In the genomic region with DNA sequence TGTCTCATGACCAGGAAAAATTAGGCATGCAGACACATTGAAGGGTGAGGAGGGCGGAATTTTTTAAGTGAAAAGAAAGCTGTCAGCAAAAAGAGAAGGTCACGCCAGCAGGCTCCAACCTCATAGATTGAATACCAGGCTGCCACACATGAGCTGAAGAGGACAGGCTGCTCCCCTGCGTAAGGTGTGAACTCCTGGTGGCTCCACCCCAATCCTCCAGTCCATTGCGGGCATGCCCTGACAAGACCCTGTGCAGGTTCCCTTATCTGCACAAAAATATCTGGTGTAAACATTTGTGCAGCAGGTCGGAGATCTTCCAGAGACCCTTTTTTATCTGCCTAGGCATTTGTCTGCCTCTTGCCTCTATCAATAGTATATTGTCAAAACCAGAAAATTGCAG, we compare ENCODE assay signal across 2 cellular contexts.
TF ChIP-seq lines count a peak whose summit lies in the region.

No MANE protein-coding gene starts in this region.

TF ChIP-seq in GM23338, 12 proteins besides CTCF, POLR2A, EP300 and RAD21 (continued from another document and continues in another):
- TF ChIP-seq, protein P1, sequence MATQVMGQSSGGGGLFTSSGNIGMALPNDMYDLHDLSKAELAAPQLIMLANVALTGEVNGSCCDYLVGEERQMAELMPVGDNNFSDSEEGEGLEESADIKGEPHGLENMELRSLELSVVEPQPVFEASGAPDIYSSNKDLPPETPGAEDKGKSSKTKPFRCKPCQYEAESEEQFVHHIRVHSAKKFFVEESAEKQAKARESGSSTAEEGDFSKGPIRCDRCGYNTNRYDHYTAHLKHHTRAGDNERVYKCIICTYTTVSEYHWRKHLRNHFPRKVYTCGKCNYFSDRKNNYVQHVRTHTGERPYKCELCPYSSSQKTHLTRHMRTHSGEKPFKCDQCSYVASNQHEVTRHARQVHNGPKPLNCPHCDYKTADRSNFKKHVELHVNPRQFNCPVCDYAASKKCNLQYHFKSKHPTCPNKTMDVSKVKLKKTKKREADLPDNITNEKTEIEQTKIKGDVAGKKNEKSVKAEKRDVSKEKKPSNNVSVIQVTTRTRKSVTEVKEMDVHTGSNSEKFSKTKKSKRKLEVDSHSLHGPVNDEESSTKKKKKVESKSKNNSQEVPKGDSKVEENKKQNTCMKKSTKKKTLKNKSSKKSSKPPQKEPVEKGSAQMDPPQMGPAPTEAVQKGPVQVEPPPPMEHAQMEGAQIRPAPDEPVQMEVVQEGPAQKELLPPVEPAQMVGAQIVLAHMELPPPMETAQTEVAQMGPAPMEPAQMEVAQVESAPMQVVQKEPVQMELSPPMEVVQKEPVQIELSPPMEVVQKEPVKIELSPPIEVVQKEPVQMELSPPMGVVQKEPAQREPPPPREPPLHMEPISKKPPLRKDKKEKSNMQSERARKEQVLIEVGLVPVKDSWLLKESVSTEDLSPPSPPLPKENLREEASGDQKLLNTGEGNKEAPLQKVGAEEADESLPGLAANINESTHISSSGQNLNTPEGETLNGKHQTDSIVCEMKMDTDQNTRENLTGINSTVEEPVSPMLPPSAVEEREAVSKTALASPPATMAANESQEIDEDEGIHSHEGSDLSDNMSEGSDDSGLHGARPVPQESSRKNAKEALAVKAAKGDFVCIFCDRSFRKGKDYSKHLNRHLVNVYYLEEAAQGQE (IDR thresholded peaks at IDR 0.05; ENCODE audit: unreplicated experiment): no peak
- no peak for TF ChIP-seq EZH2 (IDR thresholded peaks at IDR 0.05; ENCODE audit: low read depth, unreplicated experiment)
- TF ChIP-seq STAT1 (IDR thresholded peaks at IDR 0.05; ENCODE audit: unreplicated experiment): no peak
- no peak for TF ChIP-seq JUNB (IDR thresholded peaks at IDR 0.05; ENCODE audit: unreplicated experiment)
- TF ChIP-seq, protein P2, sequence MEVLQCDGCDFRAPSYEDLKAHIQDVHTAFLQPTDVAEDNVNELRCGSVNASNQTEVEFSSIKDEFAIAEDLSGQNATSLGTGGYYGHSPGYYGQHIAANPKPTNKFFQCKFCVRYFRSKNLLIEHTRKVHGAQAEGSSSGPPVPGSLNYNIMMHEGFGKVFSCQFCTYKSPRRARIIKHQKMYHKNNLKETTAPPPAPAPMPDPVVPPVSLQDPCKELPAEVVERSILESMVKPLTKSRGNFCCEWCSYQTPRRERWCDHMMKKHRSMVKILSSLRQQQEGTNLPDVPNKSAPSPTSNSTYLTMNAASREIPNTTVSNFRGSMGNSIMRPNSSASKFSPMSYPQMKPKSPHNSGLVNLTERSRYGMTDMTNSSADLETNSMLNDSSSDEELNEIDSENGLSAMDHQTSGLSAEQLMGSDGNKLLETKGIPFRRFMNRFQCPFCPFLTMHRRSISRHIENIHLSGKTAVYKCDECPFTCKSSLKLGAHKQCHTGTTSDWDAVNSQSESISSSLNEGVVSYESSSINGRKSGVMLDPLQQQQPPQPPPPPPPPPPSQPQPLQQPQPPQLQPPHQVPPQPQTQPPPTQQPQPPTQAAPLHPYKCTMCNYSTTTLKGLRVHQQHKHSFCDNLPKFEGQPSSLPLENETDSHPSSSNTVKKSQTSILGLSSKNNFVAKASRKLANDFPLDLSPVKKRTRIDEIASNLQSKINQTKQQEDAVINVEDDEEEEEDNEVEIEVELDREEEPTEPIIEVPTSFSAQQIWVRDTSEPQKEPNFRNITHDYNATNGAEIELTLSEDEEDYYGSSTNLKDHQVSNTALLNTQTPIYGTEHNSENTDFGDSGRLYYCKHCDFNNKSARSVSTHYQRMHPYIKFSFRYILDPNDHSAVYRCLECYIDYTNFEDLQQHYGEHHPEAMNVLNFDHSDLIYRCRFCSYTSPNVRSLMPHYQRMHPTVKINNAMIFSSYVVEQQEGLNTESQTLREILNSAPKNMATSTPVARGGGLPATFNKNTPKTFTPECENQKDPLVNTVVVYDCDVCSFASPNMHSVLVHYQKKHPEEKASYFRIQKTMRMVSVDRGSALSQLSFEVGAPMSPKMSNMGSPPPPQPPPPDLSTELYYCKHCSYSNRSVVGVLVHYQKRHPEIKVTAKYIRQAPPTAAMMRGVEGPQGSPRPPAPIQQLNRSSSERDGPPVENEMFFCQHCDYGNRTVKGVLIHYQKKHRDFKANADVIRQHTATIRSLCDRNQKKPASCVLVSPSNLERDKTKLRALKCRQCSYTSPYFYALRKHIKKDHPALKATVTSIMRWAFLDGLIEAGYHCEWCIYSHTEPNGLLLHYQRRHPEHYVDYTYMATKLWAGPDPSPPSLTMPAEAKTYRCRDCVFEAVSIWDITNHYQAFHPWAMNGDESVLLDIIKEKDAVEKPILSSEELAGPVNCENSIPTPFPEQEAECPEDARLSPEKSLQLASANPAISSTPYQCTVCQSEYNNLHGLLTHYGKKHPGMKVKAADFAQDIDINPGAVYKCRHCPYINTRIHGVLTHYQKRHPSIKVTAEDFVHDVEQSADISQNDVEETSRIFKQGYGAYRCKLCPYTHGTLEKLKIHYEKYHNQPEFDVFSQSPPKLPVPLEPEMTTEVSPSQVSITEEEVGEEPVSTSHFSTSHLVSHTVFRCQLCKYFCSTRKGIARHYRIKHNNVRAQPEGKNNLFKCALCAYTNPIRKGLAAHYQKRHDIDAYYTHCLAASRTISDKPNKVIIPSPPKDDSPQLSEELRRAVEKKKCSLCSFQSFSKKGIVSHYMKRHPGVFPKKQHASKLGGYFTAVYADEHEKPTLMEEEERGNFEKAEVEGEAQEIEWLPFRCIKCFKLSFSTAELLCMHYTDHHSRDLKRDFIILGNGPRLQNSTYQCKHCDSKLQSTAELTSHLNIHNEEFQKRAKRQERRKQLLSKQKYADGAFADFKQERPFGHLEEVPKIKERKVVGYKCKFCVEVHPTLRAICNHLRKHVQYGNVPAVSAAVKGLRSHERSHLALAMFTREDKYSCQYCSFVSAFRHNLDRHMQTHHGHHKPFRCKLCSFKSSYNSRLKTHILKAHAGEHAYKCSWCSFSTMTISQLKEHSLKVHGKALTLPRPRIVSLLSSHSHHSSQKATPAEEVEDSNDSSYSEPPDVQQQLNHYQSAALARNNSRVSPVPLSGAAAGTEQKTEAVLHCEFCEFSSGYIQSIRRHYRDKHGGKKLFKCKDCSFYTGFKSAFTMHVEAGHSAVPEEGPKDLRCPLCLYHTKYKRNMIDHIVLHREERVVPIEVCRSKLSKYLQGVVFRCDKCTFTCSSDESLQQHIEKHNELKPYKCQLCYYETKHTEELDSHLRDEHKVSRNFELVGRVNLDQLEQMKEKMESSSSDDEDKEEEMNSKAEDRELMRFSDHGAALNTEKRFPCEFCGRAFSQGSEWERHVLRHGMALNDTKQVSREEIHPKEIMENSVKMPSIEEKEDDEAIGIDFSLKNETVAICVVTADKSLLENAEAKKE (CRISPR knock-in tag; IDR thresholded peaks at IDR 0.05): no peak
- TF ChIP-seq ZNF114 (CRISPR knock-in tag; IDR thresholded peaks at IDR 0.05): no peak
- TF ChIP-seq POLR2AphosphoS5 (IDR thresholded peaks at IDR 0.05; ENCODE audit: low read depth): no peak
- TF ChIP-seq CREB1 (CRISPR knock-in tag; IDR thresholded peaks at IDR 0.05; ENCODE audit: low read depth): no peak
- TF ChIP-seq, protein P3, sequence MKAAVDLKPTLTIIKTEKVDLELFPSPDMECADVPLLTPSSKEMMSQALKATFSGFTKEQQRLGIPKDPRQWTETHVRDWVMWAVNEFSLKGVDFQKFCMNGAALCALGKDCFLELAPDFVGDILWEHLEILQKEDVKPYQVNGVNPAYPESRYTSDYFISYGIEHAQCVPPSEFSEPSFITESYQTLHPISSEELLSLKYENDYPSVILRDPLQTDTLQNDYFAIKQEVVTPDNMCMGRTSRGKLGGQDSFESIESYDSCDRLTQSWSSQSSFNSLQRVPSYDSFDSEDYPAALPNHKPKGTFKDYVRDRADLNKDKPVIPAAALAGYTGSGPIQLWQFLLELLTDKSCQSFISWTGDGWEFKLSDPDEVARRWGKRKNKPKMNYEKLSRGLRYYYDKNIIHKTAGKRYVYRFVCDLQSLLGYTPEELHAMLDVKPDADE (IDR thresholded peaks at IDR 0.05): no peak
- no peak for TF ChIP-seq ZNF331 (CRISPR knock-in tag; IDR thresholded peaks at IDR 0.05; ENCODE audit: low read depth)

TF ChIP-seq in HEK293, 187 proteins besides CTCF, POLR2A, EP300 and RAD21 (continued from another document):
- TF ChIP-seq, protein P4, sequence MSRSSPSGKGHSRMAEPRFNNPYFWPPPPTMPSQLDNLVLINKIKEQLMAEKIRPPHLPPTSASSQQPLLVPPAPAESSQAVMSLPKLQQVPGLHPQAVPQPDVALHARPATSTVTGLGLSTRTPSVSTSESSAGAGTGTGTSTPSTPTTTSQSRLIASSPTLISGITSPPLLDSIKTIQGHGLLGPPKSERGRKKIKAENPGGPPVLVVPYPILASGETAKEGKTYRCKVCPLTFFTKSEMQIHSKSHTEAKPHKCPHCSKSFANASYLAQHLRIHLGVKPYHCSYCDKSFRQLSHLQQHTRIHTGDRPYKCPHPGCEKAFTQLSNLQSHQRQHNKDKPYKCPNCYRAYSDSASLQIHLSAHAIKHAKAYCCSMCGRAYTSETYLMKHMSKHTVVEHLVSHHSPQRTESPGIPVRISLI (tag by site-specific recombination; IDR thresholded peaks at IDR 0.05): no peak
